In the genomic region with DNA sequence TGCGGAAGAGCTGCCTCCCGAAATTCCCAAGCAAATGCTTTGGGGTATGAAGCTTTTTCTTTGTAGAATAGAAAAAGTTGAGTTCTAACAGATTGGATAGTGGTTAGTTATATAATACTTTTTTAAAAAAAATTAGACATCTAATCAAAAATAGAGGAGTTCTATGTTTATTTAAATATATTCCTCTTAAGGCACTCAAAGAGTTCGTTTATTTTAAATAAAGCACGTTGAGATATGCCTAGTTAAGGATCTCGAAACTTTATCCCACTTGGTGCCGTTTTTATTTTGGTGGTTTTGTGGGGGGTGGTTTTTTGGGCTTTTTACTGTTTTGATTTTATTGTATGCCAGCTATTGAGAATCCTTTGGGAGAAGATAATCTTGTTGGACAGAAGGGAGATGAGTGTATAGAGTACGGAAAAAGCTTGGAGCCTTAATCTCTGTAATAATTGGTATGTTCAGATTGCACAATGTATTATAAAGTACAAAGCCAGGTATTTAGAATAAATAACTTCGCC, we compare ENCODE assay signal across 8 cellular contexts. TPM values are rescaled to one million over a fixed set of nuclear protein-coding genes. Genes with fewer than 3 reads are reported as not detected.
DNase-seq lines count a peak whose midpoint lies in the region; ATAC-seq and TF ChIP-seq lines count a peak whose summit lies in the region.

No MANE protein-coding gene starts in this region.

- H3K9ac ChIP-seq in GM23248, result peak overlapping the region; percentile 65

- peaks cover 56% of the 10 kb centered on the region for H3K36me3 ChIP-seq in GM23248 (ENCODE audit: low read depth)

- DNase-seq in GM23248 (peak; percentile 25), T-helper 17 cell (no peak), foreskin keratinocyte (no peak), NCI-H69 (lab: John Stamatoyannopoulos, UW) (no peak)

- H3K9me2 ChIP-seq in GM23248 (ENCODE audit: insufficient read depth), result no peaks in the 10 kb centered on the region

- WGBS in GM23248 (ENCODE audit: low coverage in 1 of 2, low lambda C conversion rate in 2 of 2, missing lambda C conversion rate in 2 of 2), 2 experiments, result 45 to 52% methylated on average over 8 of the region's 8 CpGs

- H3K27me3 ChIP-seq in GM23248 (replicated peaks; ENCODE audit: insufficient read depth) (no peaks in the 10 kb centered on the region), foreskin keratinocyte (no peaks in the 10 kb centered on the region)

- ATAC-seq in T-helper 17 cell (no peak), foreskin keratinocyte (no peak), HG03571 (IDR thresholded peaks at IDR 0.05; ENCODE audit: unreplicated experiment) (no peak), HG02571 (IDR thresholded peaks at IDR 0.05; ENCODE audit: unreplicated experiment) (no peak), HG03469 (IDR thresholded peaks at IDR 0.05; ENCODE audit: unreplicated experiment) (no peak)

- H3K4me1 Mint-ChIP-seq in T-helper 17 cell, result peaks cover 15% of the 10 kb centered on the region

- H3K4me3 ChIP-seq in GM23248 (peak overlapping the region; percentile 66), skin epidermis (peak overlapping the region; percentile 33 to 56 (median 48))

- H3K4me1 ChIP-seq in GM23248 (ENCODE audit: insufficient read depth), result peaks cover 84% of the 10 kb centered on the region
- H3K4me1 ChIP-seq in foreskin keratinocyte, result peaks cover 26% of the 10 kb centered on the region

- no peak overlapping the region for H2AFZ ChIP-seq in GM23248

- H3K79me2 ChIP-seq in GM23248 (ENCODE audit: insufficient read depth), result peaks cover 42% of the 10 kb centered on the region

- H3F3A ChIP-seq in GM23248 (ENCODE audit: insufficient read depth), result peaks cover 95% of the 10 kb centered on the region

- peak overlapping the region; percentile 24 for H3K4me2 ChIP-seq in GM23248 (ENCODE audit: unreplicated experiment)

- H3K9me3 ChIP-seq in GM23248 (ENCODE audit: low read depth), result no peaks in the 10 kb centered on the region
- no peaks in the 10 kb centered on the region for H3K9me3 ChIP-seq in T-helper 17 cell (ENCODE audit: control insufficient read depth, low read length, poor library complexity, severe bottlenecking)

- H4K20me1 ChIP-seq in GM23248 (ENCODE audit: insufficient read depth), result no peaks in the 10 kb centered on the region; the same call in 1 of the 2 replicates

- TF ChIP-seq CTCF in foreskin keratinocyte (conservative IDR thresholded peaks at IDR 0.05), result no peak

- peak overlapping the region; percentile 92 for H3K4me3 Mint-ChIP-seq in T-helper 17 cell

- peaks cover 14% of the 10 kb centered on the region for H3K27me3 Mint-ChIP-seq in T-helper 17 cell

- H3K27ac ChIP-seq in GM23248 (peak overlapping the region; percentile 75), foreskin keratinocyte (peak overlapping the region; percentile 80), skin epidermis (peak overlapping the region; percentile 60 to 95 (median 89))

- in situ Hi-C loops in GM23248 (cut with MboI), result loop anchor here (25.0 kb wide), 1 partner anchor 289 kb away; no protein-coding TSS in a partner anchor

- H3K27ac Mint-ChIP-seq in T-helper 17 cell, result peak overlapping the region; percentile 88

- peaks cover 3% of the 10 kb centered on the region for H3K36me3 Mint-ChIP-seq in T-helper 17 cell (ENCODE audit: low read depth)

RNA-seq across cellular contexts. Expression of a gene that starts 10.7 kb away (rescaled TPM):
- 32.1 and 35.9 TPM in 2 replicates for total RNA-seq in GM23248 (2014; rRNA removed; shearing (Covaris generic))
- 41.0 and 41.6 TPM in 2 replicates for polyA plus RNA-seq in GM23248 (2016; fragmentation: Nextera tagmentation; extraction: Ambion mirVana)
- total RNA-seq in T-helper 17 cell, result 1 to 10 TPM; 3.3 to 4.3 TPM
- 10.1 and 15.0 TPM in 2 replicates for total RNA-seq in foreskin keratinocyte
- polyA plus RNA-seq in foreskin keratinocyte, result 4.8 and 8.7 TPM in 2 replicates

RNA-seq across cellular contexts. Expression of a gene that starts 56.2 kb away (rescaled TPM):
- 1,114 and 1,257 TPM in 2 replicates for total RNA-seq in GM23248 (2014; rRNA removed; shearing (Covaris generic))
- polyA plus RNA-seq in GM23248 (2016; fragmentation: Nextera tagmentation; extraction: Ambion mirVana) (863 and 907 TPM in 2 replicates), foreskin keratinocyte (20.3 and 27.4 TPM in 2 replicates)
- total RNA-seq in T-helper 17 cell (100 to 1,000 TPM; 175 to 204 TPM), foreskin keratinocyte (122 and 130 TPM in 2 replicates)
